Comparison of ENCODE assay signal across 1 cellular context in genomic region chr14:93019970-93020369, GRCh38.
TF ChIP-seq lines count a peak whose summit lies in the region.

No MANE protein-coding gene starts in this region.

TF ChIP-seq in HepG2, 621 proteins besides CTCF, POLR2A, EP300 and RAD21 (continued from another document and continues in another):
- peak; percentile 51; the same call in 1 of the 2 replicates for TF ChIP-seq ZNF619 (CRISPR knock-in tag; IDR thresholded peaks at IDR 0.05)
- no peak for TF ChIP-seq ZFP36L1 (CRISPR knock-in tag; IDR thresholded peaks at IDR 0.05)
- no peak for TF ChIP-seq CEBPZ (IDR thresholded peaks at IDR 0.05; ENCODE audit: low read length)
- peak; percentile 79; the same call in 1 of the 2 replicates for TF ChIP-seq ZNF292 (CRISPR knock-in tag; IDR thresholded peaks at IDR 0.05; ENCODE audit: borderline replicate concordance, low read depth)
- TF ChIP-seq ZHX1 (CRISPR knock-in tag; IDR thresholded peaks at IDR 0.05; ENCODE audit: low read depth), result 0 out of 2 replicates have a peak, but pooled peaks have one; percentile 44
- peak; percentile 39; the same call in 1 of the 2 replicates for TF ChIP-seq ZFP41 (CRISPR knock-in tag; IDR thresholded peaks at IDR 0.05; ENCODE audit: borderline replicate concordance)
- TF ChIP-seq FOXP1 (IDR thresholded peaks at IDR 0.05), result no peak
- peak; percentile 20; the same call in 1 of the 2 replicates for TF ChIP-seq FOXP1 (CRISPR knock-in tag; IDR thresholded peaks at IDR 0.05)
- peak; percentile 84 for TF ChIP-seq GATAD2A (CRISPR knock-in tag; IDR thresholded peaks at IDR 0.05)
- peak; percentile 39; the same call in 1 of the 2 replicates for TF ChIP-seq FOXO1 (CRISPR knock-in tag; IDR thresholded peaks at IDR 0.05)
- peak; percentile 31; the same call in 1 of the 2 replicates for TF ChIP-seq BRD4 (CRISPR knock-in tag; IDR thresholded peaks at IDR 0.05)
- no peak for TF ChIP-seq MIER3 (CRISPR knock-in tag; IDR thresholded peaks at IDR 0.05; ENCODE audit: borderline replicate concordance)
- TF ChIP-seq SOX6 (IDR thresholded peaks at IDR 0.05), result no peak
- TF ChIP-seq SOX6 (CRISPR knock-in tag; IDR thresholded peaks at IDR 0.05), result peak; percentile 87
- TF ChIP-seq GABPA (IDR thresholded peaks at IDR 0.05; ENCODE audit: low read depth, low read length), result no peak
- no peak for TF ChIP-seq GABPA (CRISPR knock-in tag; IDR thresholded peaks at IDR 0.05; ENCODE audit: low read depth)
- peak; percentile 72 for TF ChIP-seq HNF4A (CRISPR knock-in tag; IDR thresholded peaks at IDR 0.05)
- TF ChIP-seq ERF (CRISPR knock-in tag; IDR thresholded peaks at IDR 0.05), result 0 out of 2 replicates have a peak, but pooled peaks have one; percentile 22
- TF ChIP-seq FOXA1 (IDR thresholded peaks at IDR 0.05), result no peak
- 0 out of 2 replicates have a peak, but pooled peaks have one; percentile 15 for TF ChIP-seq FOXA1 (CRISPR knock-in tag; IDR thresholded peaks at IDR 0.05)
- peak; percentile 30; the same call in 1 of the 2 replicates for TF ChIP-seq ZNF792 (CRISPR knock-in tag; IDR thresholded peaks at IDR 0.05)
- peak; percentile 74 for TF ChIP-seq POLR2G (IDR thresholded peaks at IDR 0.05; ENCODE audit: low read depth, low read length)
- TF ChIP-seq TARDBP (CRISPR knock-in tag; IDR thresholded peaks at IDR 0.05), result 0 out of 2 replicates have a peak, but pooled peaks have one; percentile 26
- peak; percentile 86 for TF ChIP-seq ZNF687 (CRISPR knock-in tag; IDR thresholded peaks at IDR 0.05)
- peak; percentile 68 for TF ChIP-seq KDM6A (CRISPR knock-in tag; IDR thresholded peaks at IDR 0.05; ENCODE audit: low read depth)
- TF ChIP-seq PITX1 (CRISPR knock-in tag; IDR thresholded peaks at IDR 0.05), result peak; percentile 73
- 0 out of 2 replicates have a peak, but pooled peaks have one; percentile 21 for TF ChIP-seq TFAP4 (IDR thresholded peaks at IDR 0.05; ENCODE audit: borderline replicate concordance, low read depth)
- TF ChIP-seq BCL6 (CRISPR knock-in tag; IDR thresholded peaks at IDR 0.05), result peak; percentile 49; the same call in 1 of the 2 replicates
- TF ChIP-seq YEATS2 (CRISPR knock-in tag; IDR thresholded peaks at IDR 0.05; ENCODE audit: borderline replicate concordance), result peak; percentile 28; the same call in 1 of the 2 replicates
- 0 out of 2 replicates have a peak, but pooled peaks have one; percentile 45 for TF ChIP-seq ZNF280D (CRISPR knock-in tag; IDR thresholded peaks at IDR 0.05)
- no peak for TF ChIP-seq TCF12 (IDR thresholded peaks at IDR 0.05)
- 0 out of 2 replicates have a peak, but pooled peaks have one; percentile 23 for TF ChIP-seq TCF12 (CRISPR knock-in tag; IDR thresholded peaks at IDR 0.05)
- peak; percentile 36; the same call in 1 of the 2 replicates for TF ChIP-seq HOXA3 (CRISPR knock-in tag; IDR thresholded peaks at IDR 0.05)
- peak; percentile 73; the same call in 1 of the 2 replicates for TF ChIP-seq PHF21A (CRISPR knock-in tag; IDR thresholded peaks at IDR 0.05)
- peak; percentile 10; the same call in 1 of the 2 replicates for TF ChIP-seq HNF1A (IDR thresholded peaks at IDR 0.05; ENCODE audit: low read depth)
- peak; percentile 38; the same call in 1 of the 2 replicates for TF ChIP-seq HNF1A (CRISPR knock-in tag; IDR thresholded peaks at IDR 0.05; ENCODE audit: borderline replicate concordance)
- TF ChIP-seq MLLT10 (CRISPR knock-in tag; IDR thresholded peaks at IDR 0.05), result no peak
- 0 out of 2 replicates have a peak, but pooled peaks have one; percentile 12 for TF ChIP-seq RCOR2 (CRISPR knock-in tag; IDR thresholded peaks at IDR 0.05)
- no peak for TF ChIP-seq LCORL (IDR thresholded peaks at IDR 0.05)
- peak; percentile 91 for TF ChIP-seq LCORL (CRISPR knock-in tag; IDR thresholded peaks at IDR 0.05)
- TF ChIP-seq RARA (CRISPR knock-in tag; IDR thresholded peaks at IDR 0.05), result peak; percentile 61
- TF ChIP-seq CHD2 (IDR thresholded peaks at IDR 0.05; ENCODE audit: low read depth, low read length), result peak; percentile 44; the same call in 1 of the 2 replicates
- peak; percentile 58 for TF ChIP-seq ZEB1 (IDR thresholded peaks at IDR 0.05; ENCODE audit: insufficient replicate concordance, low read depth)
- peak; percentile 79 for TF ChIP-seq SALL1 (CRISPR knock-in tag; IDR thresholded peaks at IDR 0.05)
- TF ChIP-seq IKZF5 (CRISPR knock-in tag; IDR thresholded peaks at IDR 0.05), result 0 out of 2 replicates have a peak, but pooled peaks have one; percentile 33
- TF ChIP-seq ZNF124 (CRISPR knock-in tag; IDR thresholded peaks at IDR 0.05), result 0 out of 2 replicates have a peak, but pooled peaks have one; percentile 16
